2 cellular contexts compared by ENCODE assay signal in genomic region chr3:184116017-184116416, GRCh38.
TF ChIP-seq lines count a peak whose summit lies in the region.

No MANE protein-coding gene starts in this region.

TF ChIP-seq in HepG2, 621 proteins besides CTCF, POLR2A, EP300 and RAD21:
- TF ChIP-seq ZNF263 (CRISPR knock-in tag; IDR thresholded peaks at IDR 0.05) (peak; percentile 57; the same call in 1 of the 2 replicates), ZSCAN20 (CRISPR knock-in tag; IDR thresholded peaks at IDR 0.05; ENCODE audit: borderline replicate concordance) (no peak)

TF ChIP-seq in K562, 482 proteins besides CTCF, POLR2A, EP300 and RAD21:
- TF ChIP-seq CBX8 (IDR thresholded peaks at IDR 0.05; ENCODE audit: borderline replicate concordance, extremely low read depth, low read depth, low read length, poor library complexity, severe bottlenecking): no peak
- peak; percentile 67; the same call in 1 of the 2 replicates for TF ChIP-seq ZNF263 (CRISPR knock-in tag; IDR thresholded peaks at IDR 0.05; ENCODE audit: borderline replicate concordance)
